26 cellular contexts compared by ENCODE assay signal in genomic region chr1:176187001-176187400, GRCh38.
"Had no signal": no experiment of that assay in that cellular context is flagged by ENCODE, and none has a peak within 500 bp of the region (broad histone marks: within the 10 kb centered on the region; RNA-seq: fewer than 3 reads in every experiment).

No MANE protein-coding gene starts in this region.

- H3K4me1 ChIP-seq: colonic mucosa, parathyroid adenoma had no signal

- H3K27me3 ChIP-seq: colonic mucosa, gastrocnemius medialis had no signal

- DNase-seq: activated CD4-positive, alpha-beta T cell treated with anti-CD3 and anti-CD28 coated beads, Interleukin-2, amount 50 U/mL, for 1 hour; activated CD4-positive, CD25-positive, alpha-beta regulatory T cell treated with anti-CD3 and anti-CD28 coated beads, Interleukin-2, amount 50 U/mL, for 72 hours; activated CD8-positive, alpha-beta T cell treated with anti-CD3 and anti-CD28 coated beads for 36 hours; activated gamma-delta T cell treated with Interleukin-2 at 50 U/mL for 16 hours; activated naive CD4-positive, alpha-beta T cell treated with anti-CD3 and anti-CD28 coated beads, Interleukin-2, amount 50 U/mL, for 16 hours; activated T-cell treated with anti-CD3 and anti-CD28 coated beads, Interleukin-2, amount 50 U/mL, for 4 hours; cerebellar nuclear complex; colonic mucosa; effector CD8-positive, alpha-beta T cell; gastrocnemius medialis; glutamatergic neuron; islet precursor cell; left cardiac atrium; left ventricle myocardium superior; naive thymus-derived CD8-positive, alpha-beta T cell; occipital lobe; right cardiac atrium; stimulated activated CD4-positive, alpha-beta T cell treated with anti-CD3 and anti-CD28 coated beads, Interleukin-12 subunit alpha, Interleukin-12 subunit beta, amount 100 ng/mL, for 4 hours; stimulated activated CD4-positive, alpha-beta T cell treated with anti-CD3 and anti-CD28 coated beads, Interleukin-4, amount 100 ng/mL, for 1 hour; stimulated activated naive CD8-positive, alpha-beta T cell treated with anti-CD3 and anti-CD28 coated beads, Interleukin-15, Interleukin-2, amounts not matched to agents 100 U/mL and 50 U/mL, for 24 hours; T1000; trophoblast cell had no signal

- H2AFZ ChIP-seq: parathyroid adenoma had no signal

- H3K27ac ChIP-seq: colonic mucosa, gastrocnemius medialis, parathyroid adenoma, thoracic aorta had no signal

- H3K9me3 ChIP-seq: colonic mucosa, gastrocnemius medialis, thoracic aorta had no signal

- FAIRE-seq: urothelium cell line had no signal

- H3K4me3 ChIP-seq: colonic mucosa, gastrocnemius medialis, thoracic aorta had no signal

- H3K36me3 ChIP-seq: colonic mucosa, gastrocnemius medialis, thoracic aorta had no signal

- H3K9ac ChIP-seq: parathyroid adenoma had no signal

- ATAC-seq: activated CD8-positive, alpha-beta T cell treated with anti-CD3 and anti-CD28 coated beads for 36 hours; activated T-cell treated with anti-CD3 and anti-CD28 coated beads, Interleukin-2, amount 50 U/mL, for 4 hours; activated T-helper 17 cell treated with anti-CD3 and anti-CD28 coated beads, Interleukin-2, amount 50 U/mL, for 72 hours; gastrocnemius medialis; left ventricle myocardium superior; naive thymus-derived CD8-positive, alpha-beta T cell; right cardiac atrium; stimulated activated naive CD8-positive, alpha-beta T cell treated with anti-CD3 and anti-CD28 coated beads, Interleukin-15, Interleukin-2, amounts not matched to agents 100 U/mL and 50 U/mL, for 24 hours had no signal
